In the genomic region with DNA sequence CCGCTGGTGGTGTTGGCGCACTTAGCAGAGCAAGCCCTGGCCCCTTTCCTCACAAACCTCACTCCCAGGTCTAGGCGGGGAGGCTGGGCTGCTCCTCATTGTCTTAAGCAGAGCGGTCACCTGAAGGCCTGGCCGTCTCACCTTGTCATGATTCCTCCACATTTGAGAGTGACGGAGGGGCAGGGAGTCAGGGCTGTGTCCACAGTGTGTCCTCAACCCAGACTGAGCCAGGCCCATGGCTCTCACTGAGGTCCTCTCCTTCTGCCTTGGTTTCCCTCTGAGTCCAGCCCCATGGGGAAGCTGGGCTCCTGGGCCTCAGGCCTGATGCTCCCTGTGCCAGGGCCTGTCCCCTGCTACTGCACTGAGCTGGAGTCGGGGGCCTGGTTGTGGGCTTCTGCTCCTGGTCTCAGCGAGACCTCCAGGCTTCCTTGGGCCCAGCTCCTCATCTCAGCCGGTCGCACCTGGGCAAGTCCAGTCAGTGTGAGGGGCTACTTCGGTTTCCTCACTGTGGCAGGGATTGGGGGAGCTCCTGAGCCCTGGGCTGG, we compare ENCODE assay signal across 1 cellular context.
TF ChIP-seq lines count a peak whose summit lies in the region.

No MANE protein-coding gene starts in this region.

TF ChIP-seq in H1, 55 proteins besides CTCF, POLR2A, EP300 and RAD21:
- no peak for TF ChIP-seq CHD2 (IDR thresholded peaks at IDR 0.05; ENCODE audit: low read length)
- no peak for TF ChIP-seq SP4 (IDR thresholded peaks at IDR 0.05; ENCODE audit: low read length)
- no peak for TF ChIP-seq JUN (IDR thresholded peaks at IDR 0.05; ENCODE audit: low read depth, low read length)
- TF ChIP-seq ZNF274 (IDR thresholded peaks at IDR 0.05; ENCODE audit: borderline replicate concordance, extremely low read depth, low read length), result no peak
- TF ChIP-seq MAFK (IDR thresholded peaks at IDR 0.05; ENCODE audit: low read depth, low read length), result no peak
- TF ChIP-seq RNF2 (IDR thresholded peaks at IDR 0.05; ENCODE audit: borderline replicate concordance, low read depth, low read length, missing control alignments, poor library complexity, severe bottlenecking), result no peak
- no peak for TF ChIP-seq SAP30 (IDR thresholded peaks at IDR 0.05; ENCODE audit: insufficient read depth, insufficient replicate concordance, low read length)
- TF ChIP-seq SP2 (IDR thresholded peaks at IDR 0.05; ENCODE audit: low read length), result no peak
- TF ChIP-seq SIX5 (IDR thresholded peaks at IDR 0.05; ENCODE audit: low read depth, low read length), result no peak
- TF ChIP-seq CBX8 (IDR thresholded peaks at IDR 0.05; ENCODE audit: borderline replicate concordance, low read depth, low read length), result no peak
- TF ChIP-seq SUZ12 (IDR thresholded peaks at IDR 0.05; ENCODE audit: low read length), result no peak
- no peak for TF ChIP-seq SIN3A (conservative IDR thresholded peaks at IDR 0.05 in 1 of 2, IDR thresholded peaks at IDR 0.05 in 1 of 2; ENCODE audit: low read depth in 1 of 2, low read length in 2 of 2)
- TF ChIP-seq, protein P1, sequence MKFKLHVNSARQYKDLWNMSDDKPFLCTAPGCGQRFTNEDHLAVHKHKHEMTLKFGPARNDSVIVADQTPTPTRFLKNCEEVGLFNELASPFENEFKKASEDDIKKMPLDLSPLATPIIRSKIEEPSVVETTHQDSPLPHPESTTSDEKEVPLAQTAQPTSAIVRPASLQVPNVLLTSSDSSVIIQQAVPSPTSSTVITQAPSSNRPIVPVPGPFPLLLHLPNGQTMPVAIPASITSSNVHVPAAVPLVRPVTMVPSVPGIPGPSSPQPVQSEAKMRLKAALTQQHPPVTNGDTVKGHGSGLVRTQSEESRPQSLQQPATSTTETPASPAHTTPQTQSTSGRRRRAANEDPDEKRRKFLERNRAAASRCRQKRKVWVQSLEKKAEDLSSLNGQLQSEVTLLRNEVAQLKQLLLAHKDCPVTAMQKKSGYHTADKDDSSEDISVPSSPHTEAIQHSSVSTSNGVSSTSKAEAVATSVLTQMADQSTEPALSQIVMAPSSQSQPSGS (IDR thresholded peaks at IDR 0.05; ENCODE audit: low read length), result no peak
- TF ChIP-seq CHD1 (IDR thresholded peaks at IDR 0.05; ENCODE audit: low read depth, low read length), result no peak
- no peak for TF ChIP-seq TCF12 (IDR thresholded peaks at IDR 0.05; ENCODE audit: low read depth, low read length)
